15 cellular contexts compared by ENCODE assay signal in genomic region chr5:128015478-128015877, GRCh38.
DNase-seq lines count a peak whose midpoint lies in the region; ATAC-seq, FAIRE-seq and TF ChIP-seq lines count a peak whose summit lies in the region.
"Had no signal": no experiment of that assay in that cellular context is flagged by ENCODE, and none has a peak within 500 bp of the region (broad histone marks: within the 10 kb centered on the region; RNA-seq: fewer than 3 reads in every experiment).

No MANE protein-coding gene starts in this region.

- no peak overlapping the region for H2BK15ac ChIP-seq in IMR-90 (ENCODE audit: low read depth, low read length)

- H4K20me1 ChIP-seq in IMR-90 (ENCODE audit: insufficient read depth, low read length), result no peaks in the 10 kb centered on the region
- H4K20me1 ChIP-seq: BLaER1 treated with 17β-estradiol and CSF1 and Interleukin-3, amounts not matched to agents 10 nM and 100 nM had no signal

- no peak overlapping the region for H4K91ac ChIP-seq in IMR-90 (ENCODE audit: insufficient read depth, low read depth, low read length)

- TF ChIP-seq RAD21 in A549 (conservative IDR thresholded peaks at IDR 0.05 in 1 of 2, IDR thresholded peaks at IDR 0.05 in 1 of 2) (no peak), IMR-90 (IDR thresholded peaks at IDR 0.05; ENCODE audit: low read length) (no peak)

- H3K23ac ChIP-seq in IMR-90 (ENCODE audit: low read depth, low read length), result no peak overlapping the region

- no peak overlapping the region for H3K9ac ChIP-seq in IMR-90 (ENCODE audit: low read depth, low read length)
- H3K9ac ChIP-seq: BLaER1 treated with 17β-estradiol and CSF1 and Interleukin-3, amounts not matched to agents 10 nM and 100 nM had no signal

- CTCF ChIA-PET in A549 (lab: Yijun Ruan, JAX), result interaction anchor here (0.7 to 1.6 kb wide), 4 partner anchors 12 to 257 kb away, joined by 3 to 5 read pairs (median 3); partner anchors contain the start of gene SLC12A2
- CTCF ChIA-PET in IMR-90 (lab: Yijun Ruan, JAX), result interaction anchor here (0.6 to 0.7 kb wide), 2 partner anchors 17 to 22 kb away, joined by 3 to 4 read pairs; no protein-coding TSS in a partner anchor

- no peak for ATAC-seq in A549
- no peak for ATAC-seq in IMR-90 (ENCODE audit: low read depth)
- no peak for ATAC-seq in GM21515 (IDR thresholded peaks at IDR 0.05; ENCODE audit: unreplicated experiment)
- ATAC-seq: CD8-positive, alpha-beta T cell had no signal

- intact Hi-C loops in IMR-90 (cut with micrococcal nuclease) (no loop called here), thyroid gland (cut with DNase I) (no loop called here)

- TF ChIP-seq EP300 in A549 (IDR thresholded peaks at IDR 0.05), result no peak

- no peak overlapping the region for H4K8ac ChIP-seq in IMR-90 (ENCODE audit: low read depth in 2 of 2, low read length in 2 of 2)

- DNase-seq in A549 (ENCODE audit: low read depth in 1 of 2, low spot score in 1 of 2) (no peak), IMR-90 (no peak), NCI-H69 (lab: John Stamatoyannopoulos, UW) (peak; percentile 12), thyroid gland (no peak), NOMO-1 treated with dmso at 0.1 percent for 144 hours (lab: John Stamatoyannopoulos, UW; ENCODE audit: unreplicated experiment) (no peak)
- DNase-seq: 8988T; Calu3; CD8-positive, alpha-beta T cell; DMS79 treated with DMSO at 0.1 percent for 48 hours; GF-D8; GOT3; H9 had no signal

- no peaks in the 10 kb centered on the region for H3K79me1 ChIP-seq in IMR-90 (ENCODE audit: low read depth in 1 of 2, low read length in 2 of 2)

- H3K4ac ChIP-seq in IMR-90 (ENCODE audit: low read depth, low read length), result no peak overlapping the region

- no peaks in the 10 kb centered on the region for H3K36me3 ChIP-seq in IMR-90 (ENCODE audit: control insufficient read depth, insufficient read depth, low read length)
- H3K36me3 ChIP-seq in mesodermal cell (ENCODE audit: control insufficient read depth, insufficient read depth, low read length), result no peaks in the 10 kb centered on the region
- no peaks in the 10 kb centered on the region for H3K36me3 ChIP-seq in thyroid gland

- FAIRE-seq in A549 (lab: Jason Lieb, UNC), result no peak

- no peak for TF ChIP-seq CTCF in A549 (IDR thresholded peaks at IDR 0.05)
- no peak for TF ChIP-seq CTCF in IMR-90 (conservative IDR thresholded peaks at IDR 0.05; ENCODE audit: low read depth, low read length)
- TF ChIP-seq CTCF in thyroid gland (IDR thresholded peaks at IDR 0.05), result no peak

- TF ChIP-seq POLR2A in A549 (IDR thresholded peaks at IDR 0.05; ENCODE audit: low read length) (no peak), IMR-90 (IDR thresholded peaks at IDR 0.05; ENCODE audit: low read depth, low read length) (no peak), thyroid gland (IDR thresholded peaks at IDR 0.05) (no peak)

- H3K27ac ChIP-seq in A549 (no peak overlapping the region), IMR-90 (ENCODE audit: insufficient read depth, low read length) (no peak overlapping the region), mesodermal cell (ENCODE audit: low read depth, low read length, severe bottlenecking) (peak overlapping the region; percentile 19), thyroid gland (no peak overlapping the region)
- H3K27ac ChIP-seq: BLaER1 treated with 17β-estradiol and CSF1 and Interleukin-3, amounts not matched to agents 10 nM and 100 nM had no signal

- no peak overlapping the region for H4K5ac ChIP-seq in IMR-90 (ENCODE audit: low read depth, low read length)

- H3K9me1 ChIP-seq in IMR-90 (ENCODE audit: insufficient read depth, low read length), result 0 out of 2 replicates have a peak, but pooled peaks cover 3% of the 10 kb centered on the region

- no peak overlapping the region for H2AK9ac ChIP-seq in IMR-90 (replicated peaks; ENCODE audit: low read depth, low read length, poor library complexity)

- no peak overlapping the region for H2AFZ ChIP-seq in IMR-90 (replicated peaks; ENCODE audit: low read length, poor library complexity)

- no peak overlapping the region for H3K56ac ChIP-seq in IMR-90 (ENCODE audit: extremely low read depth, insufficient read depth, low read length)

- in situ Hi-C loops in IMR-90 (cut with MboI; ENCODE audit: low sequenced_read_pairs), result no loop called here

- H3K18ac ChIP-seq in IMR-90 (ENCODE audit: low read depth, low read length), result no peak overlapping the region

- H2BK5ac ChIP-seq in IMR-90 (ENCODE audit: low read depth, low read length, poor library complexity, severe bottlenecking), result no peak overlapping the region

- no TSS peak for BruUV-seq in IMR-90 (replicated peaks; lab: Mats Ljungman, UMichigan)

- H3K14ac ChIP-seq in IMR-90 (replicated peaks; ENCODE audit: low read depth, low read length), result no peak overlapping the region

- H3K4me2 ChIP-seq in A549 (no peak overlapping the region), IMR-90 (ENCODE audit: low read depth, low read length) (no peak overlapping the region)
- H3K4me2 ChIP-seq: BLaER1 treated with 17β-estradiol and CSF1 and Interleukin-3, amounts not matched to agents 10 nM and 100 nM had no signal

- POLR2A ChIA-PET in A549 (lab: Yijun Ruan, JAX), result no interaction called here
- POLR2A ChIA-PET in IMR-90 (lab: Charles Lee; ENCODE audit: unreplicated experiment), result no interaction called here

- H3K27me3 ChIP-seq in IMR-90 (ENCODE audit: control insufficient read depth, insufficient read depth, low read length), result no peaks in the 10 kb centered on the region
- H3K27me3 ChIP-seq in thyroid gland, result no peaks in the 10 kb centered on the region
- H3K27me3 ChIP-seq: BLaER1 treated with 17β-estradiol and CSF1 and Interleukin-3, amounts not matched to agents 10 nM and 100 nM had no signal

- dilution Hi-C loops in IMR-90 (cut with HindIII; ENCODE audit: low sequenced_read_pairs, unreplicated experiment), result no loop called here

- WGBS in A549 (ENCODE audit: missing lambda C conversion rate), result 82% methylated on average over 1 of the region's 1 CpG
- WGBS in IMR-90 (ENCODE audit: extremely low coverage in 2 of 2, insufficient read length in 1 of 2), 2 experiments, result no CpG with 5 or more reads among the region's 1 CpG
- 100% methylated on average over 1 of the region's 1 CpG; no CpG with 5 or more reads in 1 of the 2 experiments for WGBS in mesodermal cell (ENCODE audit: insufficient coverage in 2 of 2), 2 experiments
- WGBS in thyroid gland, 2 donors, result 80 to 96% methylated on average over 1 of the region's 1 CpG

- H2BK120ac ChIP-seq in IMR-90 (ENCODE audit: low read depth, low read length), result no peak overlapping the region

- H2BK20ac ChIP-seq in IMR-90 (ENCODE audit: low read depth, low read length), result no peak overlapping the region

- H3K4me1 ChIP-seq in A549 (peaks cover 8% of the 10 kb centered on the region), IMR-90 (ENCODE audit: control insufficient read depth, insufficient read depth, low read length) (peaks cover 2% of the 10 kb centered on the region; the same call in 1 of the 2 replicates), mesodermal cell (ENCODE audit: control insufficient read depth, insufficient read depth, low read length, poor library complexity, severe bottlenecking) (peaks cover 40% of the 10 kb centered on the region), thyroid gland (no peaks in the 10 kb centered on the region)

- H3K4me3 ChIP-seq in A549 (no peak overlapping the region), IMR-90 (ENCODE audit: insufficient read depth, low read depth, low read length) (no peak overlapping the region), mesodermal cell (ENCODE audit: extremely low read depth, insufficient read depth, low read length, poor library complexity, severe bottlenecking) (no peak overlapping the region), thyroid gland (replicated peaks in 1 of 3) (no peak overlapping the region)
- H3K4me3 ChIP-seq: BLaER1 treated with 17β-estradiol and CSF1 and Interleukin-3, amounts not matched to agents 10 nM and 100 nM had no signal

- no peak overlapping the region for H2AK5ac ChIP-seq in IMR-90 (ENCODE audit: low read depth, low read length)

- H3K9me3 ChIP-seq in A549 (no peaks in the 10 kb centered on the region), IMR-90 (ENCODE audit: control insufficient read depth, insufficient read depth, low read length) (no peaks in the 10 kb centered on the region), mesodermal cell (ENCODE audit: control insufficient read depth, low read length) (no peaks in the 10 kb centered on the region), thyroid gland (no peaks in the 10 kb centered on the region)
- H3K9me3 ChIP-seq: BLaER1 treated with 17β-estradiol and CSF1 and Interleukin-3, amounts not matched to agents 10 nM and 100 nM had no signal

TF ChIP-seq in A549, 52 proteins besides CTCF, POLR2A, EP300 and RAD21:
- peak; percentile 79 for TF ChIP-seq MAFK (IDR thresholded peaks at IDR 0.05; ENCODE audit: partially characterized antibody)
- TF ChIP-seq FOXS1 (CRISPR knock-in tag; IDR thresholded peaks at IDR 0.05), result no peak

TF ChIP-seq in IMR-90, 13 proteins besides CTCF, POLR2A, EP300 and RAD21:
- TF ChIP-seq FOS (IDR thresholded peaks at IDR 0.05; ENCODE audit: low read depth, low read length) (no peak), MAFK (IDR thresholded peaks at IDR 0.05; ENCODE audit: low read depth, low read length) (peak; percentile 29)
